Comparison of ENCODE assay signal across 13 cellular contexts in genomic region chr12:11884661-11885060, GRCh38.
A peak's percentile ranks its signal among the peaks of the same experiment; 100 is the strongest.
DNase-seq lines count a peak whose midpoint lies in the region; ATAC-seq and TF ChIP-seq lines count a peak whose summit lies in the region.
"Had no signal": no experiment of that assay in that cellular context is flagged by ENCODE, and none has a peak within 500 bp of the region (broad histone marks: within the 10 kb centered on the region; RNA-seq: fewer than 3 reads in every experiment).

No MANE protein-coding gene starts in this region.

- in situ Hi-C loops in HAP-1 (cut with MboI; ENCODE audit: low sequenced_read_pairs): no loop called here

- intact Hi-C loops in mucosa of descending colon (cut with DNase I, micrococcal nuclease): no loop called here
- intact Hi-C loops in activated T-helper 2 cell treated with anti-CD3 and anti-CD28 coated beads, Interferon-gamma antibody, Interleukin-2, Interleukin-4, amounts not matched to agents 10 μg/mL and 5 μg/mL and 100 μg/mL, durations not matched to agents 14 hours and 24 hours and 36 hours (cut with micrococcal nuclease): no loop called here

- H3K36me3 ChIP-seq in mucosa of descending colon (ENCODE audit: low read depth) (no peaks in the 10 kb centered on the region), HAP-1 (replicated peaks) (no peaks in the 10 kb centered on the region)
- H3K36me3 ChIP-seq: BE2C had no signal

- no peak overlapping the region for H3K4me3 Mint-ChIP-seq in activated T-helper 2 cell treated with anti-CD3 and anti-CD28 coated beads, Interferon-gamma antibody, Interleukin-2, Interleukin-4, amounts not matched to agents 10 μg/mL and 5 μg/mL and 100 μg/mL, durations not matched to agents 14 hours and 24 hours and 36 hours (ENCODE audit: low read depth)
- no peak overlapping the region for H3K4me3 Mint-ChIP-seq in natural killer cell treated with Interleukin-12 subunit alpha and Interleukin-12 subunit beta and Interleukin-15 and Interleukin-18, amount 100 ng/mL, for 72 hours

- peak; percentile 87 for DNase-seq in M059J (ENCODE audit: low read depth)
- peak; percentile 67 to 88 for DNase-seq in dermis microvascular lymphatic vessel endothelial cell (ENCODE audit: low read depth in 2 of 2)
- DNase-seq in mucosa of descending colon: no peak
- DNase-seq in iPS-NIHi7 (ENCODE audit: extremely low spot score): no peak
- DNase-seq in activated T-helper 2 cell treated with anti-CD3 and anti-CD28 coated beads, Interferon-gamma antibody, Interleukin-2, Interleukin-4, amounts not matched to agents 10 μg/mL and 5 μg/mL and 100 μg/mL, durations not matched to agents 14 hours and 24 hours and 36 hours (ENCODE audit: low spot score): no peak
- no peak for DNase-seq in natural killer cell treated with Interleukin-12 subunit alpha and Interleukin-12 subunit beta and Interleukin-15 and Interleukin-18, amount 100 ng/mL, for 72 hours (ENCODE audit: low spot score)
- DNase-seq in HAP-1 (ENCODE audit: low spot score in 2 of 2): no peak
- DNase-seq: activated gamma-delta T cell, BE2C, NCI-H1048, nucleus accumbens, T-helper 2 cell had no signal

- H3K27me3 ChIP-seq in HAP-1 (ENCODE audit: low read depth): no peaks in the 10 kb centered on the region
- H3K27me3 ChIP-seq: BE2C had no signal

- no peak for TF ChIP-seq CTCF in 22Rv1 (IDR thresholded peaks at IDR 0.05)
- TF ChIP-seq CTCF in mucosa of descending colon (IDR thresholded peaks at IDR 0.05): no peak

- H3K4me1 Mint-ChIP-seq in activated T-helper 2 cell treated with anti-CD3 and anti-CD28 coated beads, Interferon-gamma antibody, Interleukin-2, Interleukin-4, amounts not matched to agents 10 μg/mL and 5 μg/mL and 100 μg/mL, durations not matched to agents 14 hours and 24 hours and 36 hours (ENCODE audit: low read depth): peaks cover 17% of the 10 kb centered on the region
- peaks cover 15% of the 10 kb centered on the region in 2 donors for H3K4me1 Mint-ChIP-seq in natural killer cell treated with Interleukin-12 subunit alpha and Interleukin-12 subunit beta and Interleukin-15 and Interleukin-18, amount 100 ng/mL, for 72 hours (ENCODE audit: low read depth in 2 of 2)

- H3K4me1 ChIP-seq in mucosa of descending colon (ENCODE audit: low read depth) (peaks cover 26% of the 10 kb centered on the region), HAP-1 (peaks cover 3% of the 10 kb centered on the region; the same call in 1 of the 2 replicates)
- H3K4me1 ChIP-seq: BE2C had no signal

- no peak overlapping the region for H3K4me3 ChIP-seq in mucosa of descending colon
- no peak overlapping the region for H3K4me3 ChIP-seq in HAP-1

- no peak overlapping the region for H3K27ac Mint-ChIP-seq in activated T-helper 2 cell treated with anti-CD3 and anti-CD28 coated beads, Interferon-gamma antibody, Interleukin-2, Interleukin-4, amounts not matched to agents 10 μg/mL and 5 μg/mL and 100 μg/mL, durations not matched to agents 14 hours and 24 hours and 36 hours
- no peak overlapping the region for H3K27ac Mint-ChIP-seq in natural killer cell treated with Interleukin-12 subunit alpha and Interleukin-12 subunit beta and Interleukin-15 and Interleukin-18, amount 100 ng/mL, for 72 hours

- H3K36me3 Mint-ChIP-seq in activated T-helper 2 cell treated with anti-CD3 and anti-CD28 coated beads, Interferon-gamma antibody, Interleukin-2, Interleukin-4, amounts not matched to agents 10 μg/mL and 5 μg/mL and 100 μg/mL, durations not matched to agents 14 hours and 24 hours and 36 hours (ENCODE audit: low read depth): peaks cover 88% of the 10 kb centered on the region
- peaks cover 28% of the 10 kb centered on the region for H3K36me3 Mint-ChIP-seq in natural killer cell treated with Interleukin-12 subunit alpha and Interleukin-12 subunit beta and Interleukin-15 and Interleukin-18, amount 100 ng/mL, for 72 hours

- H3K9me3 Mint-ChIP-seq in activated T-helper 2 cell treated with anti-CD3 and anti-CD28 coated beads, Interferon-gamma antibody, Interleukin-2, Interleukin-4, amounts not matched to agents 10 μg/mL and 5 μg/mL and 100 μg/mL, durations not matched to agents 14 hours and 24 hours and 36 hours: peaks cover 8% of the 10 kb centered on the region
- peaks cover 3% of the 10 kb centered on the region for H3K9me3 Mint-ChIP-seq in natural killer cell treated with Interleukin-12 subunit alpha and Interleukin-12 subunit beta and Interleukin-15 and Interleukin-18, amount 100 ng/mL, for 72 hours

- H3K9me3 ChIP-seq in mucosa of descending colon (no peaks in the 10 kb centered on the region), HAP-1 (no peaks in the 10 kb centered on the region)
- H3K9me3 ChIP-seq: BE2C had no signal

- peak overlapping the region; percentile 86 for H3K27ac ChIP-seq in 22Rv1

- no peaks in the 10 kb centered on the region for H3K27me3 Mint-ChIP-seq in activated T-helper 2 cell treated with anti-CD3 and anti-CD28 coated beads, Interferon-gamma antibody, Interleukin-2, Interleukin-4, amounts not matched to agents 10 μg/mL and 5 μg/mL and 100 μg/mL, durations not matched to agents 14 hours and 24 hours and 36 hours (ENCODE audit: low read depth)
- no peaks in the 10 kb centered on the region for H3K27me3 Mint-ChIP-seq in natural killer cell treated with Interleukin-12 subunit alpha and Interleukin-12 subunit beta and Interleukin-15 and Interleukin-18, amount 100 ng/mL, for 72 hours

- peak; percentile 42 for ATAC-seq in mucosa of descending colon
- no peak for ATAC-seq in natural killer cell treated with Interleukin-12 subunit alpha and Interleukin-12 subunit beta and Interleukin-15 and Interleukin-18, amount 100 ng/mL, for 72 hours

Comparison
In these comparisons a context has a peak if more than half of its experiments do, and no peak if none do; other contexts are left out.
1. DNase-seq: peak in M059J (single experiment) and dermis microvascular lymphatic vessel endothelial cell (2 of 2); none in mucosa of descending colon (0 of 3), iPS-NIHi7 (single experiment), activated T-helper 2 cell treated with anti-CD3 and anti-CD28 coated beads, Interferon-gamma antibody, Interleukin-2, Interleukin-4, amounts not matched to agents 10 μg/mL and 5 μg/mL and 100 μg/mL, durations not matched to agents 14 hours and 24 hours and 36 hours (single experiment), natural killer cell treated with Interleukin-12 subunit alpha and Interleukin-12 subunit beta and Interleukin-15 and Interleukin-18, amount 100 ng/mL, for 72 hours (single experiment) and HAP-1 (0 of 2).